8 cellular contexts compared by ENCODE assay signal in the genomic region with DNA sequence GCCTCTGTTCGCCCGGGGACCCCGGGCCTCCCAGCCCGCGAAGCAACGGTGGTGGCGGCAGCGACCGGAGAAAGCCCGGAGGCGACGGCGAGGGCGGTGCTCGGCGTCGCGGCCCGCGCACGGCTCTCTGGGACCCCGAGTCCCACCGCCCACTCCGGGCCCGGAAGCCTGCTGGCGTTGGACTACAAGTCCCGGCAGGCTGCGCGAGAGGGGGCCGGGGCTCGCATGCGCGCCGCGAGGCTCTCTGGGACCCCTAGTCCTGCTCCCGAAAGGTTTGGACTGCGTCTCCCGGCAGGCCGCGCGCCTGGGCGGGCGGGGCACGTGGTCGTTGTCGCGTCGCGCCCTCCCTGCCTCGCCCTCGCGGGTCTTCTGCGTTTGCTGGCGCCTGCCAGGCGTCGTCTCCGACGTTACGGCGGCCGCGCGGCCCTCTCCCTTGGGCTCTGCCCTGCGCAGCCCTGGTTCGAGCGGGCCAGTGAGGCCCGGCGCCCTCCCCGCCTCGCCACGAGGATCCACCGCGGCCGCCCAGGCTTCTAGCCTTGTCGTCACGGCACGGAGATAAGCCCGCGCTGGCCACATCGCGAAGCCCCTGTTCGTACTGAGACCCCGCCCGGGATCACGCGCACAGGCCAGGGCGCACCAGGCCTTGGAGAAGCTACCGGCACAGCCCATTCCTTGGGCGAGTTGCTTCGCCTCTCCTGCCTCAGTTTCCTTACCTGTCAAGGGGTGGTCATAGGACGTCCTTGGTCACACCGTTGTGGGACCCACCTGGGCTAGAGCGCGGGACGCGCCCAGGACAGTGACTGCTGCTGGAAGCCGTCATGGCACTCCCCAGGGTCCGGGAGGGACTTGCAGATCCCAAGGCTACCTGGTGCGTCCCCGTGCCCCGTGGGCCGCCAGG. TPM values are rescaled to one million over a fixed set of nuclear protein-coding genes. Genes with fewer than 3 reads are reported as not detected.
A peak's percentile ranks its signal among the peaks of the same experiment; 100 is the strongest.
DNase-seq lines count a peak whose midpoint lies in the region; ATAC-seq and TF ChIP-seq lines count a peak whose summit lies in the region.

A gene (minus strand): TSS at position 75 of the 898 bp plus-strand sequence. CDS start 549 bp downstream, outside the sequence.

- no peaks in the 10 kb centered on the region for H3K27me3 ChIP-seq in right atrium auricular region
- no peaks in the 10 kb centered on the region for H3K27me3 ChIP-seq in uterus

- ATAC-seq in GM18498 (IDR thresholded peaks at IDR 0.05; ENCODE audit: unreplicated experiment) (peak; percentile 94), HG02938 (IDR thresholded peaks at IDR 0.05; ENCODE audit: unreplicated experiment) (peak; percentile 90)

- H3K4me1 ChIP-seq in right atrium auricular region (peaks cover 0 to 39% of the 10 kb centered on the region in 2 donors), uterus (no peaks in the 10 kb centered on the region)

- H3K4me3 ChIP-seq in right atrium auricular region: peak within 1 kb of the TSS; percentile 88 to 97
- H3K4me3 ChIP-seq in uterus: peak within 1 kb of the TSS; percentile 72 to 98

- TF ChIP-seq POLR2A in uterus (IDR thresholded peaks at IDR 0.05): peak; percentile 39 to 83

- TF ChIP-seq CTCF in right atrium auricular region (IDR thresholded peaks at IDR 0.05): no peak
- peak in 3 of 4 experiments; percentile 6 to 31 (median 11) for TF ChIP-seq CTCF in uterus (IDR thresholded peaks at IDR 0.05)

- H3K36me3 ChIP-seq in right atrium auricular region: no peaks in the 10 kb centered on the region
- H3K36me3 ChIP-seq in uterus: no peaks in the 10 kb centered on the region

- intact Hi-C loops in uterus (cut with DNase I; ENCODE audit: low total_unique reads): no loop called here

- H3K9me3 ChIP-seq in right atrium auricular region (no peaks in the 10 kb centered on the region), uterus (no peaks in the 10 kb centered on the region)

- DNase-seq in NCI-H187 (lab: John Stamatoyannopoulos, UW) (peak; percentile 81 to 91), T-helper 2 cell (peak; percentile 93 to 99 (median 96)), right atrium auricular region (ENCODE audit: low spot score) (peak; percentile 98), pulmonary artery endothelial cell (ENCODE audit: low read depth, low spot score) (peak; percentile 95), uterus (peak; percentile 96 to 98)

- H3K27ac ChIP-seq in angular gyrus (ENCODE audit: low read depth, low read length) (peak within 1 kb of the TSS; percentile 95), right atrium auricular region (peak within 1 kb of the TSS; percentile 96), uterus (peak within 1 kb of the TSS; percentile 83 to 92)

RNA-seq across cellular contexts. Expression of the gene that starts here (rescaled TPM):
- total RNA-seq in right atrium auricular region (100 to 1,000 TPM in 1 of 2 donors, 10 to 100 TPM in 1; 94.5 to 173 TPM), pulmonary artery endothelial cell (324 and 396 TPM in 2 replicates), uterus (100 to 1,000 TPM in 3 of 4 donors, 10 to 100 TPM in 1; 77.6 to 191 (median 165) TPM)

Comparison
In these comparisons a context has a peak if more than half of its experiments do, and no peak if none do; other contexts are left out.
1. Peak in every context shown above with its lines: DNase-seq, ATAC-seq, H3K4me3 ChIP-seq and H3K27ac ChIP-seq.
2. CTCF ChIP-seq: peak in uterus (3 of 4); none in right atrium auricular region (0 of 2).